Comparison of ENCODE assay signal across 22 cellular contexts in genomic region chr22:49798486-49799151, GRCh38.
"Had no signal": no experiment of that assay in that cellular context is flagged by ENCODE, and none has a peak within 500 bp of the region (broad histone marks: within the 10 kb centered on the region; RNA-seq: fewer than 3 reads in every experiment).

No MANE protein-coding gene starts in this region.

- H3K27ac Mint-ChIP-seq: IgD-negative memory B cell had no signal

- H3K4me3 Mint-ChIP-seq: activated T-cell treated with anti-CD3 and anti-CD28 coated beads, Interleukin-2, amount 50 U/mL, for 4 hours; IgD-negative memory B cell; WTC11 had no signal

- H3K4me1 Mint-ChIP-seq: WTC11 had no signal

- H3K27me3 Mint-ChIP-seq: IgD-negative memory B cell had no signal

- H3K9me3 Mint-ChIP-seq: activated naive CD4-positive, alpha-beta T cell treated with anti-CD3 and anti-CD28 coated beads, Interleukin-2, amount 50 U/mL, for 72 hours; activated T-cell treated with anti-CD3 and anti-CD28 coated beads, Interleukin-2, amount 50 U/mL, for 4 hours; IgD-negative memory B cell; WTC11 had no signal

- H3K27ac ChIP-seq: KMS-11, SK-N-MC had no signal

- DNase-seq: activated CD4-positive, alpha-beta T cell treated with anti-CD3 and anti-CD28 coated beads for 48 hours; activated CD4-positive, alpha-beta T cell treated with anti-CD3 and anti-CD28 coated beads, Interleukin-2, amount 50 U/mL, for 48 hours; activated CD4-positive, CD25-positive, alpha-beta regulatory T cell treated with anti-CD3 and anti-CD28 coated beads, Interleukin-2, amount 50 U/mL, for 72 hours; activated CD8-positive, alpha-beta memory T cell treated with anti-CD3 and anti-CD28 coated beads for 24 hours; activated effector memory CD4-positive, alpha-beta T cell treated with anti-CD3 and anti-CD28 coated beads, Interleukin-2, amount 50 U/mL, for 16 hours; activated naive CD4-positive, alpha-beta T cell treated with Interleukin-2 at 50 U/mL for 16 hours; activated T-cell treated with anti-CD3 and anti-CD28 coated beads, Interleukin-2, amount 50 U/mL, for 4 hours; NCI-H1092 treated with DMSO at 0.1 percent for 48 hours; NCI-H1417 treated with DMSO at 0.1 percent for 48 hours; NCI-H1694; NCI-H2029; NCI-H2107; NCI-H2171 treated with DMSO at 0.1 percent for 48 hours; NCI-H226; NCI-H526; NCI-H774; SW 1271 had no signal

- ATAC-seq: activated naive CD4-positive, alpha-beta T cell treated with anti-CD3 and anti-CD28 coated beads, Interleukin-2, amount 50 U/mL, for 72 hours; activated T-cell treated with anti-CD3 and anti-CD28 coated beads, Interleukin-2, amount 50 U/mL, for 4 hours; WTC11 had no signal

- H3K4me3 ChIP-seq: SK-N-MC had no signal
